ENCODE assay signal across 7 cellular contexts in the genomic region with DNA sequence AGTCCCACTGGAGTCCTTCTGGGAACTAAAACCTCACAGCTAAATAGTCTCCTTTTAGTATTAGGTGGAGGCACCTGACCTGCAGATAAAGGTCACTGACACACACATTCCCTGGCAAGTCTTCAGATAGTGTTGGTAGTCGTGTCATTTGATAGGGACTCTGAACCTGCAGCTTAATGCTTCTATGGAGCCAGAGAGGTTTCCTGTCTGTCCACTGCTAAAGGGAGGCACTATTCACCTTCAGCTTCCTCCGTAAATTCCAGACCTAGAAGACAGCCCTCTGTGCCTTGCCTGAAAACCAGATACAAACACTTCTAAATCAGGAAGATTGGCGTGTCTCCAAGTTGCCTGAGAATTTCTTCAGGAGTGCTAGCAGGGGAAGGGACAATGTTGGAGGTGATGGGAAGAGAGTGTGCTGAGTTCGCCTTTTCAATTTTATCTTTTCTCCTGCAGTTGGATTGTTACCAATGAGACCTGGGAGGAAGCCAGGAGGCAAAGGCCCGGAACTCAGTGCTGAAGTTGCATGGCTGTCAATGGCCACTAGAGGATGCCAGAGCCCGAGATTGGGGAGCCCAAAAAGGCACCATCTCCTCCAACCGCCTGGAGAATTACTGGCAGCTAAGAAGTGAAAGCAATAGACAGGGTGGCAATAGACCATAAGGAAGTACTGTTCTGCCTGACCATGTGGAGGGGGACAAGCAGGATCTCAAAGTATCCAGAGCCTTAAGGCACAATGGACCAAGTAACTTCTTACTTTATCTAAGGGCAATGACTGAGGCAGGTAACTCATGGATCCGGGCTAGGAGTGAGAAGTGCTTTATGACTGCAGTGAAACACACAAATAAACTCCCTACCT.
DNase-seq lines count a peak whose midpoint lies in the region; ATAC-seq and TF ChIP-seq lines count a peak whose summit lies in the region.

No MANE protein-coding gene starts in this region.

- H3K4me1 ChIP-seq in right cardiac atrium (ENCODE audit: control insufficient read depth, insufficient read depth, low read length), result no peaks in the 10 kb centered on the region

- no peaks in the 10 kb centered on the region for H3K9me3 ChIP-seq in right cardiac atrium (ENCODE audit: control insufficient read depth, low read length)

- no peak overlapping the region for H3K27ac ChIP-seq in right cardiac atrium (ENCODE audit: low read length)

- ATAC-seq in HG02678 (IDR thresholded peaks at IDR 0.05; ENCODE audit: unreplicated experiment), result peak; percentile 97
- ATAC-seq in right cardiac atrium, result peak; percentile 83 to 90

- in situ Hi-C loops in GM13976 (cut with MboI; ENCODE audit: low sequenced_read_pairs, unreplicated experiment), result no loop called here

- DNase-seq in GM13976 (ENCODE audit: low spot score), result peak; percentile 55
- peak; percentile 46 for DNase-seq in NCI-H146 (lab: John Stamatoyannopoulos, UW)
- peak; percentile 22 to 68 (median 31) for DNase-seq in T-helper 1 cell
- peak; percentile 64 for DNase-seq in amniotic epithelial cell (ENCODE audit: low read depth)
- DNase-seq in right cardiac atrium, result peak; percentile 62 to 77 (median 68)
- peak; percentile 23 for DNase-seq in skeletal muscle cell (ENCODE audit: low read depth)

- intact Hi-C loops in right cardiac atrium (cut with DNase I), result no loop called here

- WGBS in right cardiac atrium, result 27% methylated on average over 8 of the region's 8 CpGs

- no peaks in the 10 kb centered on the region for H3K27me3 ChIP-seq in right cardiac atrium (ENCODE audit: control insufficient read depth, insufficient read depth)

- no peak overlapping the region for H3K4me3 ChIP-seq in right cardiac atrium (ENCODE audit: low read length)
- H3K4me3 ChIP-seq in skeletal muscle cell (ENCODE audit: low read depth, low read length), result no peak overlapping the region

- TF ChIP-seq CTCF in GM13976 (IDR thresholded peaks at IDR 0.05; ENCODE audit: borderline replicate concordance, control extremely low read depth, extremely low read depth, insufficient read depth, missing control alignments), result peak; percentile 90
